In the genomic region with DNA sequence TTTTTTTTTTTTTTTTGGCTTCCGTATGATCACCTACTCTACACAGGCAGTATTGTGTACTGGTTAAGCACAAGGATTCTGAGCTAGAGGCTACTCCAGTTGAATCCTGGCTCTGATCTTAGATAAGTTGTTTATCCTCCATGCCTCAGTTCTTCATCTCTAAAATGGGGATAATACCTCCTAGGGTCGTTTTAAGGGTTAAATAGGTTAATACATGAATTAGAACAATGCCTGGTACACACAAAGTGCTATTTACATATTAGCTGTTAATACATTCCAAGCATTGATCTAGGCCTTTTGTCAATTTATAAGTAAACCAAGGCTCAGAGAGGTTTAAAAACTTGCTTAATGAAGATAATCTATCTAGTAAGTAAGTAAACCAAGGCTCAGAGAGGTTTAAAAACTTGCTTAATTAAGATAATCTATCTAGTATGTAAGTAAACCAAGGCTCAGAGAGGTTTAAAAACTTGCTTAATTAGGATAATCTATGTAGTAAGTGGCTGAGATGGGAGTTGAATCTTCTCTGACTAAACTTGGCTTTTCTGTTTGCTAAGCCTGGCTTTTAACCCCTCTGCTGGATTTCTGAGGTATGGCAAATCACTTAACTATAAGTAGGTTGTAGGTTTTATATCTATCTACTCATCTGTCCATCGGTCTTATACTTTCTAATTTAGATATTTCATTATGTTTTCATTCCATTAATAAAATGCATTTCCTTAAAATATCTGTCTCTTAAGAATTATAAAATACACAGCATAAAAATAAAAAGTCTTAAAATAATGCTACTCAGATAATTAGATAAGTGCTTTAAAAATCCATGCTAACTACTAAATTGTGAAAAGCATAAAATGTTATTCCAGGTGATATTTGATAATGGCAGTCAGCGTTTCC, we compare ENCODE assay signal across 8 cellular contexts. TPM values are rescaled to one million over a fixed set of nuclear protein-coding genes. Genes with fewer than 3 reads are reported as not detected.
A peak's percentile ranks its signal among the peaks of the same experiment; 100 is the strongest.
DNase-seq lines count a peak whose midpoint lies in the region; ATAC-seq and TF ChIP-seq lines count a peak whose summit lies in the region.

No MANE protein-coding gene starts in this region.

- no peaks in the 10 kb centered on the region for H3K9me2 ChIP-seq in OCI-LY1 (ENCODE audit: low read depth, low read length)

- intact Hi-C loops in stomach (cut with DNase I; ENCODE audit: low total_unique reads): no loop called here

- TF ChIP-seq POLR2A in stomach (IDR thresholded peaks at IDR 0.05): no peak

- peak; percentile 21 for ATAC-seq in GM18867 (IDR thresholded peaks at IDR 0.05; ENCODE audit: unreplicated experiment)
- peak; percentile 2 for ATAC-seq in HG03045 (IDR thresholded peaks at IDR 0.05; ENCODE audit: unreplicated experiment)

- no peak overlapping the region for H2AFZ ChIP-seq in OCI-LY1 (ENCODE audit: low read length)

- no peaks in the 10 kb centered on the region for H3F3A ChIP-seq in OCI-LY1 (ENCODE audit: insufficient read depth, low read length)

- H3K4me1 ChIP-seq in OCI-LY1 (ENCODE audit: insufficient read depth, low read length, severe bottlenecking): no peaks in the 10 kb centered on the region
- H3K4me1 ChIP-seq in stomach: peaks cover 0 to 38% (median 11%) of the 10 kb centered on the region in 4 donors

- no peak overlapping the region for H3K4me2 ChIP-seq in OCI-LY1 (ENCODE audit: low read length)

- peak; percentile 60 for TF ChIP-seq CTCF in AG10803 (conservative IDR thresholded peaks at IDR 0.05; ENCODE audit: low read length)
- TF ChIP-seq CTCF in OCI-LY1 (IDR thresholded peaks at IDR 0.05; ENCODE audit: low read length): peak; percentile 44
- TF ChIP-seq CTCF in fibroblast of pulmonary artery (IDR thresholded peaks at IDR 0.05; ENCODE audit: low read length, missing control alignments): peak; percentile 59
- peak in 1 of 7 experiments; percentile 9 for TF ChIP-seq CTCF in stomach (IDR thresholded peaks at IDR 0.05)

- H3K4me3 ChIP-seq in AG10803 (ENCODE audit: low read length) (no peak overlapping the region), OCI-LY1 (ENCODE audit: low read depth, low read length, poor library complexity, severe bottlenecking) (no peak overlapping the region), fibroblast of pulmonary artery (replicated peaks; ENCODE audit: low read depth, low read length) (no peak overlapping the region), stomach (no peak overlapping the region)

- no peak for TF ChIP-seq EP300 in stomach (IDR thresholded peaks at IDR 0.05)

- no peak overlapping the region for H3K9ac ChIP-seq in OCI-LY1 (ENCODE audit: low read length)

- H4K20me1 ChIP-seq in OCI-LY1 (ENCODE audit: insufficient read depth, low read length): no peaks in the 10 kb centered on the region

- WGBS in stomach, 5 donors: 53 to 72% (median 59%) methylated on average over 4 of the region's 4 CpGs

- H3K27me3 ChIP-seq in OCI-LY1 (ENCODE audit: insufficient read depth, low read length) (no peaks in the 10 kb centered on the region), stomach (no peaks in the 10 kb centered on the region)

- no peaks in the 10 kb centered on the region for H3K36me3 ChIP-seq in OCI-LY1 (ENCODE audit: insufficient read depth, low read length)
- H3K36me3 ChIP-seq in stomach: no peaks in the 10 kb centered on the region

- H3K9me3 ChIP-seq in OCI-LY1 (ENCODE audit: low read length) (no peaks in the 10 kb centered on the region), stomach (no peaks in the 10 kb centered on the region)

- DNase-seq in AG10803 (ENCODE audit: low read depth) (peak; percentile 39), fibroblast of pulmonary artery (ENCODE audit: low read depth) (peak; percentile 70), superior temporal gyrus (ENCODE audit: extremely low spot score) (no peak), stomach (no peak)
- DNase-seq in stimulated activated CD4-positive, alpha-beta T cell treated with anti-CD3 and anti-CD28 coated beads, Interleukin-2, amount 100 ng/mL, for 48 hours: no peak

- H3K27ac ChIP-seq in OCI-LY1 (ENCODE audit: low read depth, low read length, poor library complexity, severe bottlenecking) (no peak overlapping the region), stomach (no peak overlapping the region)

- no peaks in the 10 kb centered on the region for H3K79me2 ChIP-seq in OCI-LY1 (ENCODE audit: insufficient read depth, low read length)

RNA-seq across cellular contexts. Expression of a gene that starts 59.2 kb away (rescaled TPM):
- 10 to 100 TPM in 4 of 5 donors, 1 to 10 TPM in 1; 7.5 to 49.0 (median 30.4) TPM for total RNA-seq in stomach
- polyA plus RNA-seq in stomach: 10 to 100 TPM; 10.1 to 13.1 (median 12.0) TPM

Comparison
In these comparisons a context has a peak if more than half of its experiments do, and no peak if none do; other contexts are left out.
1. DNase-seq: peak in AG10803 (single experiment) and fibroblast of pulmonary artery (single experiment); none in stimulated activated CD4-positive, alpha-beta T cell treated with anti-CD3 and anti-CD28 coated beads, Interleukin-2, amount 100 ng/mL, for 48 hours (0 of 2), superior temporal gyrus (single experiment) and stomach (single experiment).